Comparison of ENCODE assay signal across 1 cellular context in genomic region chr7:99472561-99473314, GRCh38.
TF ChIP-seq lines count a peak whose summit lies in the region.

Gene ZNF789 (plus strand): TSS chr7:99472890. CDS start chr7:99476457, 3,567 bp downstream.

TF ChIP-seq in HepG2, 621 proteins besides CTCF, POLR2A, EP300 and RAD21 (continued from another document and continues in another):
- TF ChIP-seq ZNF407 (CRISPR knock-in tag; IDR thresholded peaks at IDR 0.05; ENCODE audit: not compliant biosample characterization) (no peak), HNRNPUL1 (IDR thresholded peaks at IDR 0.05; ENCODE audit: low read depth, low read length) (no peak), ZMYM3 (CRISPR knock-in tag; IDR thresholded peaks at IDR 0.05) (0 out of 2 replicates have a peak, but pooled peaks have one; percentile 20), HMGXB3 (CRISPR knock-in tag; IDR thresholded peaks at IDR 0.05; ENCODE audit: borderline replicate concordance) (no peak), HOXD1 (CRISPR knock-in tag; IDR thresholded peaks at IDR 0.05) (0 out of 2 replicates have a peak, but pooled peaks have one; percentile 37), KDM5B (CRISPR knock-in tag; IDR thresholded peaks at IDR 0.05; ENCODE audit: borderline replicate concordance) (peak; percentile 50; the same call in 1 of the 2 replicates), ZC3H13 (CRISPR knock-in tag; IDR thresholded peaks at IDR 0.05) (peak; percentile 68), RARA (CRISPR knock-in tag; IDR thresholded peaks at IDR 0.05) (no peak), ELF1 (CRISPR knock-in tag; IDR thresholded peaks at IDR 0.05) (peak; percentile 30; the same call in 1 of the 2 replicates), LCORL (IDR thresholded peaks at IDR 0.05) (0 out of 2 replicates have a peak, but pooled peaks have one; percentile 4), LCORL (CRISPR knock-in tag; IDR thresholded peaks at IDR 0.05) (peak; percentile 54), PHF20 (CRISPR knock-in tag; IDR thresholded peaks at IDR 0.05) (peak; percentile 75), RXRB (CRISPR knock-in tag; IDR thresholded peaks at IDR 0.05; ENCODE audit: borderline replicate concordance) (peak; percentile 32; the same call in 1 of the 2 replicates), ZBTB14 (CRISPR knock-in tag; IDR thresholded peaks at IDR 0.05) (no peak), NFRKB (IDR thresholded peaks at IDR 0.05) (no peak), ZNF33B (CRISPR knock-in tag; IDR thresholded peaks at IDR 0.05) (no peak), GABPA (IDR thresholded peaks at IDR 0.05; ENCODE audit: low read depth, low read length) (no peak), GABPA (CRISPR knock-in tag; IDR thresholded peaks at IDR 0.05; ENCODE audit: low read depth) (peak; percentile 81), ZNF383 (CRISPR knock-in tag; IDR thresholded peaks at IDR 0.05; ENCODE audit: borderline replicate concordance) (peak; percentile 87; the same call in 1 of the 2 replicates), ZNF597 (CRISPR knock-in tag; IDR thresholded peaks at IDR 0.05) (no peak), TFDP2 (CRISPR knock-in tag; IDR thresholded peaks at IDR 0.05) (peak; percentile 93), GFI1 (CRISPR knock-in tag; IDR thresholded peaks at IDR 0.05; ENCODE audit: borderline replicate concordance) (no peak), ZNF264 (CRISPR knock-in tag; IDR thresholded peaks at IDR 0.05) (no peak), FOSL1 (CRISPR knock-in tag; IDR thresholded peaks at IDR 0.05; ENCODE audit: borderline replicate concordance) (no peak), MTA1 (CRISPR knock-in tag; IDR thresholded peaks at IDR 0.05; ENCODE audit: borderline replicate concordance) (peak; percentile 63; the same call in 1 of the 2 replicates), JUND (CRISPR knock-in tag; IDR thresholded peaks at IDR 0.05) (no peak), MTF1 (CRISPR knock-in tag; IDR thresholded peaks at IDR 0.05) (no peak), SMAD1 (CRISPR knock-in tag; IDR thresholded peaks at IDR 0.05; ENCODE audit: borderline replicate concordance, low read depth) (no peak; the same call in 1 of the 2 replicates), TBP (CRISPR knock-in tag; IDR thresholded peaks at IDR 0.05) (no peak), HNF1A (IDR thresholded peaks at IDR 0.05; ENCODE audit: low read depth) (no peak), HNF1A (CRISPR knock-in tag; IDR thresholded peaks at IDR 0.05; ENCODE audit: borderline replicate concordance) (peak; percentile 65; the same call in 1 of the 2 replicates), ATF7-NPFF (CRISPR knock-in tag; IDR thresholded peaks at IDR 0.05; ENCODE audit: low read depth) (peak; percentile 82), NONO (IDR thresholded peaks at IDR 0.05) (no peak), NONO (CRISPR knock-in tag; conservative IDR thresholded peaks at IDR 0.05) (peak; percentile 65; the same call in 1 of the 2 replicates), CENPX (CRISPR knock-in tag; IDR thresholded peaks at IDR 0.05) (no peak), NR0B2 (CRISPR knock-in tag; IDR thresholded peaks at IDR 0.05) (no peak), MTERF4 (CRISPR knock-in tag; IDR thresholded peaks at IDR 0.05) (peak; percentile 66; the same call in 1 of the 2 replicates)
